ENCODE assay signal across 31 cellular contexts in genomic region chr7:122543891-122544290, GRCh38.
"Had no signal": no experiment of that assay in that cellular context is flagged by ENCODE, and none has a peak within 500 bp of the region (broad histone marks: within the 10 kb centered on the region; RNA-seq: fewer than 3 reads in every experiment).

No MANE protein-coding gene starts in this region.

- H3K4me3 ChIP-seq: adrenal gland, ascending aorta, breast epithelium, cardiac muscle cell, coronary artery, dorsolateral prefrontal cortex, esophagus squamous epithelium, gastroesophageal sphincter, heart right ventricle had no signal

- H3K4me1 ChIP-seq: adrenal gland, ascending aorta, breast epithelium, esophagus squamous epithelium had no signal

- DNase-seq: activated B cell treated with CpG ODN at 0.5 μM for 24 hours; activated CD4-positive, alpha-beta T cell treated with anti-CD3 and anti-CD28 coated beads for 48 hours; activated CD4-positive, alpha-beta T cell treated with anti-CD3 and anti-CD28 coated beads, Interleukin-2, amount 50 U/mL, for 1 hour; activated CD4-positive, alpha-beta T cell treated with anti-CD3 and anti-CD28 coated beads, Interleukin-2, amount 50 U/mL, for 48 hours; activated CD8-positive, alpha-beta memory T cell treated with anti-CD3 and anti-CD28 coated beads for 24 hours; activated CD8-positive, alpha-beta T cell treated with anti-CD3 and anti-CD28 coated beads for 36 hours; activated effector memory CD4-positive, alpha-beta T cell treated with Interleukin-2 at 50 U/mL for 16 hours; activated gamma-delta T cell treated with Interleukin-2 at 50 U/mL for 16 hours; activated naive CD4-positive, alpha-beta T cell treated with anti-CD3 and anti-CD28 coated beads, Interleukin-2, amount 50 U/mL, for 16 hours; activated naive CD4-positive, alpha-beta T cell treated with Interleukin-2 at 50 U/mL for 16 hours; activated T-cell treated with anti-CD3 and anti-CD28 coated beads, Interleukin-2, amount 50 U/mL, for 4 hours; central memory CD4-positive, alpha-beta T cell; cerebellar nuclear complex; effector memory CD8-positive, alpha-beta T cell; erythroblast; esophagus squamous epithelium; foreskin melanocyte; T-helper 1 cell; T-helper 17 cell; T1000; WERI-Rb-1 had no signal

- H3K9me3 ChIP-seq: ascending aorta, breast epithelium, esophagus squamous epithelium, gastroesophageal sphincter, heart right ventricle had no signal

- H3K27ac ChIP-seq: adrenal gland, ascending aorta, breast epithelium, cardiac muscle cell, coronary artery, esophagus squamous epithelium, gastroesophageal sphincter, heart right ventricle, WERI-Rb-1 had no signal

- ATAC-seq: activated CD4-positive, CD25-positive, alpha-beta regulatory T cell treated with anti-CD3 and anti-CD28 coated beads, Interleukin-2, amount 50 U/mL, for 24 hours; activated CD8-positive, alpha-beta T cell treated with anti-CD3 and anti-CD28 coated beads for 36 hours; activated T-cell treated with anti-CD3 and anti-CD28 coated beads, Interleukin-2, amount 50 U/mL, for 4 hours; activated T-helper 17 cell treated with anti-CD3 and anti-CD28 coated beads, Interleukin-2, amount 50 U/mL, for 72 hours; effector memory CD8-positive, alpha-beta T cell; T-helper 17 cell had no signal

- H3K27me3 ChIP-seq: adrenal gland, ascending aorta, breast epithelium, cardiac muscle cell, dorsolateral prefrontal cortex, esophagus squamous epithelium, gastroesophageal sphincter, heart right ventricle had no signal

- H3K36me3 ChIP-seq: adrenal gland, ascending aorta, breast epithelium, cardiac muscle cell, esophagus squamous epithelium, gastroesophageal sphincter, heart right ventricle, WERI-Rb-1 had no signal
